9 cellular contexts compared by ENCODE assay signal in the genomic region with DNA sequence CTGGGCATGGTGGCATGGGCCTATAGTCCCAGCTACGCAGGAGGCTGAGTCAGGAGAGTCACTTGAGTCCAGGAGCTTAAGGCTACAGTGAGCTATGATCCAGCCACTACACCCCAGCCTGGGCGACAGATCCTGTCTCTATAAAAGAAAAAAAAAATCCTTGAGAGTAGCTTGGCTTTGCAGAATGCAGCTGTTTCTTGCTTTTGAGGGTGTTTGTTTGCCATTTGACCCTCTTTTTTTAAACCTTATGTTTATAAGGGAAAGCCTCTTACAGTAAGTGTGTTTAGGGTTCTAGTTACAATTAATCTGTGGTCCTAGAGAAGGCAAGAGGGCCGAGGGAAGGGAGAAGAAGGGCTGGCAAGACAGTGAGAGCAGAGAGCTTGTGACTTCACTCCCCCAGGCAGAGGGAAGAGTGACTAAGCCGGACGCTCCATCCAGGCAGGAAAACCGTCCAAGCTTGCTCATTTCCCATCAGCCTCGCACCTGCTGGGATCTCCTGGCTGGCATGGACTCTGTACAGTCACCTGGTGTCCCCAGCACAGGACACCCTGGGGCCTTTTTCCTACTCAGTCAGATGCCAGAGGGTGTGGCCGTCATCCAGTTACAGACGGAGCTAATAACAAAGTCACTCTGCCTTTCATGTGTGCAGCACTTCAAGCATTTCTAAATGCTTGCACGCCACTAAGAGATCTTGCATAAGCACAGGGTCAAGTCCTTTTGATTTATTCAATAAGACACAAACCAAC. TPM values are rescaled to one million over a fixed set of nuclear protein-coding genes. Genes with fewer than 3 reads are reported as not detected.
A peak's percentile ranks its signal among the peaks of the same experiment; 100 is the strongest.
DNase-seq lines count a peak whose midpoint lies in the region; ATAC-seq and TF ChIP-seq lines count a peak whose summit lies in the region.
"Had no signal": no experiment of that assay in that cellular context is flagged by ENCODE, and none has a peak within 500 bp of the region (broad histone marks: within the 10 kb centered on the region; RNA-seq: fewer than 3 reads in every experiment).

No MANE protein-coding gene starts in this region.

- 21% methylated on average over 10 of the region's 10 CpGs for WGBS in prostate gland

- peak overlapping the region; percentile 63 for H3K27ac ChIP-seq in foreskin keratinocyte
- peak overlapping the region; percentile 69 to 70 for H3K27ac ChIP-seq in prostate gland
- H3K27ac ChIP-seq: BLaER1 treated with 17β-estradiol and CSF1 and Interleukin-3, amounts not matched to agents 10 nM and 100 nM had no signal

- ATAC-seq in foreskin keratinocyte: peak; percentile 98
- ATAC-seq in HG02840 (IDR thresholded peaks at IDR 0.05; ENCODE audit: low FRiP score, unreplicated experiment): no peak
- no peak for ATAC-seq in GM21381 (IDR thresholded peaks at IDR 0.05; ENCODE audit: unreplicated experiment)

- H3K27me3 ChIP-seq in foreskin keratinocyte (no peaks in the 10 kb centered on the region), prostate gland (replicated peaks; ENCODE audit: insufficient read depth) (no peaks in the 10 kb centered on the region)
- H3K27me3 ChIP-seq: BLaER1 treated with 17β-estradiol and CSF1 and Interleukin-3, amounts not matched to agents 10 nM and 100 nM had no signal

- DNase-seq in NCI-H1417 (lab: John Stamatoyannopoulos, UW): peak; percentile 77 to 87 (median 78)
- no peak for DNase-seq in NCI-H1417 treated with DMSO at 0.1 percent for 48 hours (lab: John Stamatoyannopoulos, UW)
- DNase-seq in SHP77 treated with DMSO at 0.1 percent for 48 hours (lab: John Stamatoyannopoulos, UW): peak; percentile 50
- DNase-seq in foreskin keratinocyte: peak; percentile 69 to 89
- DNase-seq in prostate gland (ENCODE audit: low spot score): peak; percentile 93
- DNase-seq in activated T-cell treated with anti-CD3 and anti-CD28 coated beads, Interleukin-2, amount 50 U/mL, for 48 hours: no peak

- H3K4me1 ChIP-seq in foreskin keratinocyte (peaks cover 23% of the 10 kb centered on the region), prostate gland (replicated peaks) (peaks cover 4% of the 10 kb centered on the region)

- TF ChIP-seq CTCF in foreskin keratinocyte (conservative IDR thresholded peaks at IDR 0.05): no peak
- TF ChIP-seq CTCF in prostate gland (IDR thresholded peaks at IDR 0.05): no peak

- no peak overlapping the region for H3K4me3 ChIP-seq in prostate gland
- H3K4me3 ChIP-seq: BLaER1 treated with 17β-estradiol and CSF1 and Interleukin-3, amounts not matched to agents 10 nM and 100 nM had no signal

- intact Hi-C loops in prostate gland (cut with DNase I): loop anchor here (5.0 kb wide), 1 partner anchor 33 kb away; no protein-coding TSS in a partner anchor

- H3K9me3 ChIP-seq in prostate gland: no peaks in the 10 kb centered on the region
- H3K9me3 ChIP-seq: BLaER1 treated with 17β-estradiol and CSF1 and Interleukin-3, amounts not matched to agents 10 nM and 100 nM had no signal

- no peaks in the 10 kb centered on the region for H3K36me3 ChIP-seq in prostate gland
- H3K36me3 ChIP-seq: BLaER1 treated with 17β-estradiol and CSF1 and Interleukin-3, amounts not matched to agents 10 nM and 100 nM had no signal

- no peak for TF ChIP-seq POLR2A in prostate gland (IDR thresholded peaks at IDR 0.05)

RNA-seq across cellular contexts. Expression of a gene that starts 55.5 kb away (rescaled TPM):
- total RNA-seq in foreskin keratinocyte (10.2 and 16.5 TPM in 2 replicates), prostate gland (10 to 100 TPM; 45.3 to 78.3 TPM)
- 8.0 and 11.9 TPM in 2 replicates for polyA plus RNA-seq in foreskin keratinocyte

Comparison
In these comparisons a context has a peak if more than half of its experiments do, and no peak if none do; other contexts are left out.
1. DNase-seq: peak in NCI-H1417 (3 of 3), SHP77 treated with DMSO at 0.1 percent for 48 hours (single experiment), foreskin keratinocyte (2 of 2) and prostate gland (single experiment); none in NCI-H1417 treated with DMSO at 0.1 percent for 48 hours (single experiment) and activated T-cell treated with anti-CD3 and anti-CD28 coated beads, Interleukin-2, amount 50 U/mL, for 48 hours (0 of 2).